24 cellular contexts compared by ENCODE assay signal in the genomic region with DNA sequence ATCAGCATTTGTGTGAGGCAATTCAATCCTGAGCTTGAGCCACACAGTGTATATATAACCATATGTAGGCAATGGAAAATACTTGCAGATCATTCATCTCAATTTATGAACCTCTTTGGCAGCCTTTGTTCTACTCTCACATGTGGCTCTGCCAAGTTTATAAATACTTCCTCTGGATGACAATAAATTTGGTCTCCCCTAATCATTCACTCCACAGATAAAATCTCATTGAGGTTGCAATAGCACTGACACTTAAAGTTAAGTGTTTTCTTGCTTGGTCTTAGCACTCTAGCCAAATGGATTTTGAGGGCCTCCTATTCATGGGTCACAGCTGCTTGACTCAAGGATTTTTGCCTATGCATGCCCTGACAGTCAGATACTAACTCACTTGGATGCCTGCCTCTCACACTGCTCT.
A peak's percentile ranks its signal among the peaks of the same experiment; 100 is the strongest.
DNase-seq lines count a peak whose midpoint lies in the region; ATAC-seq, FAIRE-seq and TF ChIP-seq lines count a peak whose summit lies in the region.
"Had no signal": no experiment of that assay in that cellular context is flagged by ENCODE, and none has a peak within 500 bp of the region (broad histone marks: within the 10 kb centered on the region; RNA-seq: fewer than 3 reads in every experiment).

No MANE protein-coding gene starts in this region.

- no peaks in the 10 kb centered on the region for H3K79me2 ChIP-seq in mammary epithelial cell (ENCODE audit: insufficient read depth, low read length)

- no peaks in the 10 kb centered on the region for H3K9me3 Mint-ChIP-seq in MCF 10A (ENCODE audit: unreplicated experiment)
- H3K9me3 Mint-ChIP-seq: activated CD4-positive, alpha-beta T cell treated with anti-CD3 and anti-CD28 coated beads, Interleukin-2, amount 10 ng/mL, durations not matched to agents 24 days and 14 days; activated naive CD4-positive, alpha-beta T cell treated with anti-CD3 and anti-CD28 coated beads for 36 hours; stimulated activated naive CD8-positive, alpha-beta T cell treated with anti-CD3 and anti-CD28 coated beads, Interleukin-15, Interleukin-2, amounts not matched to agents 100 ng/mL and 50 ng/mL, for 24 hours; T-helper 2 cell treated with Interferon-gamma antibody and Interleukin-4, amounts not matched to agents 5 μg/mL and 100 μg/mL, for 36 hours had no signal

- ATAC-seq in GM18870 (IDR thresholded peaks at IDR 0.05; ENCODE audit: unreplicated experiment) (no peak), HG03108 (IDR thresholded peaks at IDR 0.05; ENCODE audit: unreplicated experiment) (no peak)
- ATAC-seq: left cardiac atrium, psoas muscle had no signal

- DNase-seq in mammary epithelial cell (peak; percentile 39), MCF 10A (ENCODE audit: unreplicated experiment) (no peak), bronchial epithelial cell (ENCODE audit: low read depth) (peak; percentile 46), thyroid gland (peak; percentile 34 to 58), inferior parietal cortex (ENCODE audit: extremely low spot score) (no peak)
- DNase-seq: activated CD4-positive, alpha-beta T cell treated with anti-CD3 and anti-CD28 coated beads, Interleukin-2, amount 10 ng/mL, durations not matched to agents 24 days and 14 days; activated naive CD4-positive, alpha-beta T cell treated with anti-CD3 and anti-CD28 coated beads for 36 hours; activated T-cell treated with anti-CD3 and anti-CD28 coated beads, Interleukin-2, amount 50 U/mL, for 48 hours; Calu3; glutamatergic neuron; KG1; left cardiac atrium; mesendoderm; NCI-H2171 treated with DMSO at 0.1 percent for 48 hours; NCI-H774; psoas muscle had no signal

- H3K36me3 ChIP-seq in mammary epithelial cell (ENCODE audit: insufficient read depth, low read length): no peaks in the 10 kb centered on the region
- no peaks in the 10 kb centered on the region for H3K36me3 ChIP-seq in KOPT-K1 (ENCODE audit: insufficient read depth, low read length)
- no peaks in the 10 kb centered on the region for H3K36me3 ChIP-seq in bronchial epithelial cell (ENCODE audit: control insufficient read depth, insufficient read depth, low read length)
- no peaks in the 10 kb centered on the region for H3K36me3 ChIP-seq in thyroid gland

- H3K4me3 Mint-ChIP-seq in MCF 10A (ENCODE audit: unreplicated experiment): no peak overlapping the region
- H3K4me3 Mint-ChIP-seq: activated CD4-positive, alpha-beta T cell treated with anti-CD3 and anti-CD28 coated beads, Interleukin-2, amount 10 ng/mL, durations not matched to agents 24 days and 14 days; activated naive CD4-positive, alpha-beta T cell treated with anti-CD3 and anti-CD28 coated beads for 36 hours; CD14-positive monocyte; stimulated activated naive CD8-positive, alpha-beta T cell treated with anti-CD3 and anti-CD28 coated beads, Interleukin-15, Interleukin-2, amounts not matched to agents 100 ng/mL and 50 ng/mL, for 24 hours; T-helper 2 cell treated with Interferon-gamma antibody and Interleukin-4, amounts not matched to agents 5 μg/mL and 100 μg/mL, for 36 hours had no signal

- H3K9me3 ChIP-seq in mammary epithelial cell (replicated peaks; ENCODE audit: insufficient read depth, low read length) (no peaks in the 10 kb centered on the region), KOPT-K1 (ENCODE audit: insufficient read depth, low read length, poor library complexity, severe bottlenecking) (peaks cover 15% of the 10 kb centered on the region), thyroid gland (no peaks in the 10 kb centered on the region)
- H3K9me3 ChIP-seq: psoas muscle had no signal

- H3K4me1 ChIP-seq in mammary epithelial cell (ENCODE audit: insufficient read depth, low read length) (peaks cover 8% of the 10 kb centered on the region), thyroid gland (peaks cover 20 to 39% of the 10 kb centered on the region in 2 donors)
- H3K4me1 ChIP-seq: psoas muscle had no signal

- H3K27me3 Mint-ChIP-seq in MCF 10A (ENCODE audit: insufficient read depth, unreplicated experiment): no peaks in the 10 kb centered on the region

- no peak for FAIRE-seq in bronchial epithelial cell (lab: Jason Lieb, UNC)

- no peaks in the 10 kb centered on the region for H3K4me1 Mint-ChIP-seq in MCF 10A (ENCODE audit: insufficient read depth, unreplicated experiment)
- H3K4me1 Mint-ChIP-seq: activated CD4-positive, alpha-beta T cell treated with anti-CD3 and anti-CD28 coated beads, Interleukin-2, amount 10 ng/mL, durations not matched to agents 24 days and 14 days had no signal

- H3K36me3 Mint-ChIP-seq in MCF 10A (ENCODE audit: insufficient read depth, unreplicated experiment): no peaks in the 10 kb centered on the region
- H3K36me3 Mint-ChIP-seq: CD14-positive monocyte had no signal

- no peak overlapping the region for H3K4me2 ChIP-seq in mammary epithelial cell (ENCODE audit: insufficient read depth, low read depth, low read length)

- no peak overlapping the region for H3K9ac ChIP-seq in mammary epithelial cell (ENCODE audit: insufficient read depth, low read length)

- TF ChIP-seq CTCF in mammary epithelial cell (conservative IDR thresholded peaks at IDR 0.05 in 1 of 2, IDR thresholded peaks at IDR 0.05 in 1 of 2; ENCODE audit: extremely low read depth in 1 of 2, insufficient read depth in 1 of 2, low read depth in 1 of 2, low read length in 2 of 2) (no peak), MCF 10A (IDR thresholded peaks at IDR 0.05; ENCODE audit: unreplicated experiment) (no peak), bronchial epithelial cell (IDR thresholded peaks at IDR 0.05; ENCODE audit: insufficient read depth, low read length, severe bottlenecking) (no peak), thyroid gland (IDR thresholded peaks at IDR 0.05) (no peak)

- no peak overlapping the region for H3K27ac Mint-ChIP-seq in MCF 10A (ENCODE audit: low read depth, unreplicated experiment)
- H3K27ac Mint-ChIP-seq: activated CD4-positive, alpha-beta T cell treated with anti-CD3 and anti-CD28 coated beads, Interleukin-2, amount 10 ng/mL, durations not matched to agents 24 days and 14 days; activated naive CD4-positive, alpha-beta T cell treated with anti-CD3 and anti-CD28 coated beads for 36 hours; CD14-positive monocyte; stimulated activated naive CD8-positive, alpha-beta T cell treated with anti-CD3 and anti-CD28 coated beads, Interleukin-15, Interleukin-2, amounts not matched to agents 100 ng/mL and 50 ng/mL, for 24 hours; T-helper 2 cell treated with Interferon-gamma antibody and Interleukin-4, amounts not matched to agents 5 μg/mL and 100 μg/mL, for 36 hours had no signal

- H3K4me3 ChIP-seq in mammary epithelial cell (replicated peaks in 1 of 3; ENCODE audit: insufficient read depth in 1 of 3, low read depth in 2 of 3, low read length in 3 of 3): no peak overlapping the region
- no peak overlapping the region for H3K4me3 ChIP-seq in bronchial epithelial cell (ENCODE audit: low read depth, low read length)
- no peak overlapping the region for H3K4me3 ChIP-seq in thyroid gland (replicated peaks in 1 of 3)
- H3K4me3 ChIP-seq: coronary artery, psoas muscle had no signal

- BruUV-seq in mammary epithelial cell (replicated peaks; lab: Mats Ljungman, UMichigan) (no TSS peak), MCF 10A (replicated peaks; lab: Mats Ljungman, UMichigan) (no TSS peak)

- no peaks in the 10 kb centered on the region for H3K27me3 ChIP-seq in mammary epithelial cell (ENCODE audit: insufficient read depth, low read length)
- H3K27me3 ChIP-seq in bronchial epithelial cell (ENCODE audit: control insufficient read depth, insufficient read depth, low read length): no peaks in the 10 kb centered on the region
- no peaks in the 10 kb centered on the region for H3K27me3 ChIP-seq in thyroid gland

- POLR2A ChIA-PET in MCF 10A (lab: Yijun Ruan, JAX): no interaction called here

- TF ChIP-seq POLR2A in thyroid gland (IDR thresholded peaks at IDR 0.05): no peak

- intact Hi-C loops in mammary epithelial cell (cut with micrococcal nuclease) (no loop called here), MCF 10A (cut with micrococcal nuclease) (no loop called here), thyroid gland (cut with DNase I) (no loop called here)

- H2AFZ ChIP-seq in mammary epithelial cell (ENCODE audit: low read depth, low read length): peak overlapping the region; percentile 9

- H4K20me1 ChIP-seq in mammary epithelial cell (ENCODE audit: insufficient read depth, low read length): no peaks in the 10 kb centered on the region

- in situ Hi-C loops in mammary epithelial cell (cut with MboI; ENCODE audit: low sequenced_read_pairs in 2 of 2): no loop called here

- CTCF ChIA-PET in mammary epithelial cell (lab: Charles Lee; ENCODE audit: low non-redundant PET): no interaction called here
- CTCF ChIA-PET in MCF 10A (lab: Yijun Ruan, JAX): interaction anchor here (0.6 to 0.9 kb wide), 4 partner anchors 33 to 901 kb away, joined by 3 read pairs; no protein-coding TSS in a partner anchor

- dilution Hi-C loops in mammary epithelial cell (cut with HindIII; ENCODE audit: low sequenced_read_pairs): no loop called here

- H3K27ac ChIP-seq in mammary epithelial cell (ENCODE audit: insufficient read depth, low read depth, low read length) (no peak overlapping the region), KOPT-K1 (ENCODE audit: low read depth, low read length, poor library complexity, severe bottlenecking) (peak overlapping the region; percentile 32), thyroid gland (peak overlapping the region in 1 of 3 donors; percentile 46)
- H3K27ac ChIP-seq: coronary artery, psoas muscle, VCaP had no signal

Comparison
In these comparisons a context has a peak if more than half of its experiments do, and no peak if none do; other contexts are left out.
1. DNase-seq: peak in mammary epithelial cell (single experiment), bronchial epithelial cell (single experiment) and thyroid gland (2 of 2); none in MCF 10A (single experiment) and inferior parietal cortex (single experiment).